In genomic region chr3:8656240-8656639, GRCh38 we compare ENCODE assay signal across 1 cellular context.
TF ChIP-seq lines count a peak whose summit lies in the region.

No MANE protein-coding gene starts in this region.

TF ChIP-seq in HepG2, 621 proteins besides CTCF, POLR2A, EP300 and RAD21 (continued from another document):
- TF ChIP-seq, protein P1, sequence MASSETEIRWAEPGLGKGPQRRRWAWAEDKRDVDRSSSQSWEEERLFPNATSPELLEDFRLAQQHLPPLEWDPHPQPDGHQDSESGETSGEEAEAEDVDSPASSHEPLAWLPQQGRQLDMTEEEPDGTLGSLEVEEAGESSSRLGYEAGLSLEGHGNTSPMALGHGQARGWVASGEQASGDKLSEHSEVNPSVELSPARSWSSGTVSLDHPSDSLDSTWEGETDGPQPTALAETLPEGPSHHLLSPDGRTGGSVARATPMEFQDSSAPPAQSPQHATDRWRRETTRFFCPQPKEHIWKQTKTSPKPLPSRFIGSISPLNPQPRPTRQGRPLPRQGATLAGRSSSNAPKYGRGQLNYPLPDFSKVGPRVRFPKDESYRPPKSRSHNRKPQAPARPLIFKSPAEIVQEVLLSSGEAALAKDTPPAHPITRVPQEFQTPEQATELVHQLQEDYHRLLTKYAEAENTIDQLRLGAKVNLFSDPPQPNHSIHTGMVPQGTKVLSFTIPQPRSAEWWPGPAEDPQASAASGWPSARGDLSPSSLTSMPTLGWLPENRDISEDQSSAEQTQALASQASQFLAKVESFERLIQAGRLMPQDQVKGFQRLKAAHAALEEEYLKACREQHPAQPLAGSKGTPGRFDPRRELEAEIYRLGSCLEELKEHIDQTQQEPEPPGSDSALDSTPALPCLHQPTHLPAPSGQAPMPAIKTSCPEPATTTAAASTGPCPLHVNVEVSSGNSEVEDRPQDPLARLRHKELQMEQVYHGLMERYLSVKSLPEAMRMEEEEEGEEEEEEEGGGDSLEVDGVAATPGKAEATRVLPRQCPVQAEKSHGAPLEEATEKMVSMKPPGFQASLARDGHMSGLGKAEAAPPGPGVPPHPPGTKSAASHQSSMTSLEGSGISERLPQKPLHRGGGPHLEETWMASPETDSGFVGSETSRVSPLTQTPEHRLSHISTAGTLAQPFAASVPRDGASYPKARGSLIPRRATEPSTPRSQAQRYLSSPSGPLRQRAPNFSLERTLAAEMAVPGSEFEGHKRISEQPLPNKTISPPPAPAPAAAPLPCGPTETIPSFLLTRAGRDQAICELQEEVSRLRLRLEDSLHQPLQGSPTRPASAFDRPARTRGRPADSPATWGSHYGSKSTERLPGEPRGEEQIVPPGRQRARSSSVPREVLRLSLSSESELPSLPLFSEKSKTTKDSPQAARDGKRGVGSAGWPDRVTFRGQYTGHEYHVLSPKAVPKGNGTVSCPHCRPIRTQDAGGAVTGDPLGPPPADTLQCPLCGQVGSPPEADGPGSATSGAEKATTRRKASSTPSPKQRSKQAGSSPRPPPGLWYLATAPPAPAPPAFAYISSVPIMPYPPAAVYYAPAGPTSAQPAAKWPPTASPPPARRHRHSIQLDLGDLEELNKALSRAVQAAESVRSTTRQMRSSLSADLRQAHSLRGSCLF (CRISPR knock-in tag; IDR thresholded peaks at IDR 0.05; ENCODE audit: borderline replicate concordance): no peak
- no peak for TF ChIP-seq ZBTB8A (CRISPR knock-in tag; IDR thresholded peaks at IDR 0.05; ENCODE audit: borderline replicate concordance, low read depth)
- no peak for TF ChIP-seq ZFP82 (CRISPR knock-in tag; IDR thresholded peaks at IDR 0.05; ENCODE audit: borderline replicate concordance)
- no peak for TF ChIP-seq ARNT2 (CRISPR knock-in tag; IDR thresholded peaks at IDR 0.05; ENCODE audit: low read depth)
- TF ChIP-seq GTF3A (CRISPR knock-in tag; conservative IDR thresholded peaks at IDR 0.05): no peak
- TF ChIP-seq ZNF136 (CRISPR knock-in tag; IDR thresholded peaks at IDR 0.05; ENCODE audit: low read depth): no peak
- TF ChIP-seq, protein P2, sequence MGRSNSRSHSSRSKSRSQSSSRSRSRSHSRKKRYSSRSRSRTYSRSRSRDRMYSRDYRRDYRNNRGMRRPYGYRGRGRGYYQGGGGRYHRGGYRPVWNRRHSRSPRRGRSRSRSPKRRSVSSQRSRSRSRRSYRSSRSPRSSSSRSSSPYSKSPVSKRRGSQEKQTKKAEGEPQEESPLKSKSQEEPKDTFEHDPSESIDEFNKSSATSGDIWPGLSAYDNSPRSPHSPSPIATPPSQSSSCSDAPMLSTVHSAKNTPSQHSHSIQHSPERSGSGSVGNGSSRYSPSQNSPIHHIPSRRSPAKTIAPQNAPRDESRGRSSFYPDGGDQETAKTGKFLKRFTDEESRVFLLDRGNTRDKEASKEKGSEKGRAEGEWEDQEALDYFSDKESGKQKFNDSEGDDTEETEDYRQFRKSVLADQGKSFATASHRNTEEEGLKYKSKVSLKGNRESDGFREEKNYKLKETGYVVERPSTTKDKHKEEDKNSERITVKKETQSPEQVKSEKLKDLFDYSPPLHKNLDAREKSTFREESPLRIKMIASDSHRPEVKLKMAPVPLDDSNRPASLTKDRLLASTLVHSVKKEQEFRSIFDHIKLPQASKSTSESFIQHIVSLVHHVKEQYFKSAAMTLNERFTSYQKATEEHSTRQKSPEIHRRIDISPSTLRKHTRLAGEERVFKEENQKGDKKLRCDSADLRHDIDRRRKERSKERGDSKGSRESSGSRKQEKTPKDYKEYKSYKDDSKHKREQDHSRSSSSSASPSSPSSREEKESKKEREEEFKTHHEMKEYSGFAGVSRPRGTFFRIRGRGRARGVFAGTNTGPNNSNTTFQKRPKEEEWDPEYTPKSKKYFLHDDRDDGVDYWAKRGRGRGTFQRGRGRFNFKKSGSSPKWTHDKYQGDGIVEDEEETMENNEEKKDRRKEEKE (IDR thresholded peaks at IDR 0.05): no peak
- TF ChIP-seq ZNF644 (CRISPR knock-in tag; IDR thresholded peaks at IDR 0.05; ENCODE audit: low read depth): no peak
- no peak for TF ChIP-seq U2AF2 (IDR thresholded peaks at IDR 0.05; ENCODE audit: low read depth, low read length)
- TF ChIP-seq HNRNPL (IDR thresholded peaks at IDR 0.05; ENCODE audit: low read depth, low read length): 0 out of 2 replicates have a peak, but pooled peaks have one; percentile 24
- TF ChIP-seq NCOA5 (CRISPR knock-in tag; IDR thresholded peaks at IDR 0.05): no peak
- TF ChIP-seq TMF1 (CRISPR knock-in tag; IDR thresholded peaks at IDR 0.05; ENCODE audit: low read depth): no peak
- TF ChIP-seq ZNF432 (CRISPR knock-in tag; IDR thresholded peaks at IDR 0.05; ENCODE audit: borderline replicate concordance): no peak
- no peak for TF ChIP-seq FOXA1 (IDR thresholded peaks at IDR 0.05)
- no peak for TF ChIP-seq FOXA1 (CRISPR knock-in tag; IDR thresholded peaks at IDR 0.05)
- TF ChIP-seq KDM2A (CRISPR knock-in tag; IDR thresholded peaks at IDR 0.05; ENCODE audit: borderline replicate concordance, low read depth): no peak
- TF ChIP-seq HOXD1 (CRISPR knock-in tag; IDR thresholded peaks at IDR 0.05): no peak
- TF ChIP-seq ZNF768 (CRISPR knock-in tag; IDR thresholded peaks at IDR 0.05): no peak
- 0 out of 2 replicates have a peak, but pooled peaks have one; percentile 5 for TF ChIP-seq ZNF607 (CRISPR knock-in tag; IDR thresholded peaks at IDR 0.05; ENCODE audit: borderline replicate concordance)
- no peak for TF ChIP-seq SNAPC2 (CRISPR knock-in tag; IDR thresholded peaks at IDR 0.05)
- TF ChIP-seq TEAD3 (CRISPR knock-in tag; optimal IDR thresholded peaks at IDR 0.05; ENCODE audit: borderline replicate concordance): peak; percentile 34
- TF ChIP-seq ZNF883 (CRISPR knock-in tag; IDR thresholded peaks at IDR 0.05; ENCODE audit: not compliant biosample characterization): no peak
- no peak for TF ChIP-seq SOX13 (IDR thresholded peaks at IDR 0.05)
- TF ChIP-seq SOX13 (CRISPR knock-in tag; conservative IDR thresholded peaks at IDR 0.05 in 1 of 2, IDR thresholded peaks at IDR 0.05 in 1 of 2): peak in 1 of 2 experiments; percentile 58; a peak in 2 of 4 replicates
- TF ChIP-seq TCF7 (IDR thresholded peaks at IDR 0.05; ENCODE audit: low read depth): 0 out of 2 replicates have a peak, but pooled peaks have one; percentile 11
- TF ChIP-seq, protein P3, sequence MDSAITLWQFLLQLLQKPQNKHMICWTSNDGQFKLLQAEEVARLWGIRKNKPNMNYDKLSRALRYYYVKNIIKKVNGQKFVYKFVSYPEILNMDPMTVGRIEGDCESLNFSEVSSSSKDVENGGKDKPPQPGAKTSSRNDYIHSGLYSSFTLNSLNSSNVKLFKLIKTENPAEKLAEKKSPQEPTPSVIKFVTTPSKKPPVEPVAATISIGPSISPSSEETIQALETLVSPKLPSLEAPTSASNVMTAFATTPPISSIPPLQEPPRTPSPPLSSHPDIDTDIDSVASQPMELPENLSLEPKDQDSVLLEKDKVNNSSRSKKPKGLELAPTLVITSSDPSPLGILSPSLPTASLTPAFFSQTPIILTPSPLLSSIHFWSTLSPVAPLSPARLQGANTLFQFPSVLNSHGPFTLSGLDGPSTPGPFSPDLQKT (CRISPR knock-in tag; IDR thresholded peaks at IDR 0.05; ENCODE audit: borderline replicate concordance): no peak
- no peak for TF ChIP-seq NR2C2 (CRISPR knock-in tag; IDR thresholded peaks at IDR 0.05; ENCODE audit: borderline replicate concordance)
- TF ChIP-seq ZNF263 (CRISPR knock-in tag; IDR thresholded peaks at IDR 0.05): no peak
- TF ChIP-seq ARNTL (CRISPR knock-in tag; IDR thresholded peaks at IDR 0.05): no peak
- TF ChIP-seq ZNF737 (CRISPR knock-in tag; IDR thresholded peaks at IDR 0.05; ENCODE audit: borderline replicate concordance): no peak
- no peak for TF ChIP-seq AKAP8 (CRISPR knock-in tag; IDR thresholded peaks at IDR 0.05)
- no peak for TF ChIP-seq ZNF563 (CRISPR knock-in tag; IDR thresholded peaks at IDR 0.05)
- TF ChIP-seq TBL1XR1 (IDR thresholded peaks at IDR 0.05; ENCODE audit: borderline replicate concordance, low read length, partially characterized antibody): no peak
- TF ChIP-seq MED13 (CRISPR knock-in tag; IDR thresholded peaks at IDR 0.05): no peak
- peak; percentile 60; the same call in 1 of the 2 replicates for TF ChIP-seq ZC3H4 (CRISPR knock-in tag; IDR thresholded peaks at IDR 0.05; ENCODE audit: borderline replicate concordance)
- TF ChIP-seq KLF16 (CRISPR knock-in tag; IDR thresholded peaks at IDR 0.05): no peak
- TF ChIP-seq ZNF530 (CRISPR knock-in tag; IDR thresholded peaks at IDR 0.05; ENCODE audit: low read depth): no peak
- TF ChIP-seq FOXJ3 (CRISPR knock-in tag; IDR thresholded peaks at IDR 0.05; ENCODE audit: borderline replicate concordance): no peak
- TF ChIP-seq BCL6 (CRISPR knock-in tag; IDR thresholded peaks at IDR 0.05): no peak
- no peak for TF ChIP-seq ZBTB7A (CRISPR knock-in tag; IDR thresholded peaks at IDR 0.05)
- TF ChIP-seq KDM1A (CRISPR knock-in tag; IDR thresholded peaks at IDR 0.05): no peak
- TF ChIP-seq ZSCAN29 (CRISPR knock-in tag; conservative IDR thresholded peaks at IDR 0.05): no peak
- TF ChIP-seq ZSCAN12 (CRISPR knock-in tag; IDR thresholded peaks at IDR 0.05): no peak
- TF ChIP-seq ZNF567 (CRISPR knock-in tag; IDR thresholded peaks at IDR 0.05; ENCODE audit: borderline replicate concordance): no peak
- no peak for TF ChIP-seq RFX3 (CRISPR knock-in tag; IDR thresholded peaks at IDR 0.05)
- no peak for TF ChIP-seq HMGA1 (CRISPR knock-in tag; conservative IDR thresholded peaks at IDR 0.05)
- TF ChIP-seq, protein P4, sequence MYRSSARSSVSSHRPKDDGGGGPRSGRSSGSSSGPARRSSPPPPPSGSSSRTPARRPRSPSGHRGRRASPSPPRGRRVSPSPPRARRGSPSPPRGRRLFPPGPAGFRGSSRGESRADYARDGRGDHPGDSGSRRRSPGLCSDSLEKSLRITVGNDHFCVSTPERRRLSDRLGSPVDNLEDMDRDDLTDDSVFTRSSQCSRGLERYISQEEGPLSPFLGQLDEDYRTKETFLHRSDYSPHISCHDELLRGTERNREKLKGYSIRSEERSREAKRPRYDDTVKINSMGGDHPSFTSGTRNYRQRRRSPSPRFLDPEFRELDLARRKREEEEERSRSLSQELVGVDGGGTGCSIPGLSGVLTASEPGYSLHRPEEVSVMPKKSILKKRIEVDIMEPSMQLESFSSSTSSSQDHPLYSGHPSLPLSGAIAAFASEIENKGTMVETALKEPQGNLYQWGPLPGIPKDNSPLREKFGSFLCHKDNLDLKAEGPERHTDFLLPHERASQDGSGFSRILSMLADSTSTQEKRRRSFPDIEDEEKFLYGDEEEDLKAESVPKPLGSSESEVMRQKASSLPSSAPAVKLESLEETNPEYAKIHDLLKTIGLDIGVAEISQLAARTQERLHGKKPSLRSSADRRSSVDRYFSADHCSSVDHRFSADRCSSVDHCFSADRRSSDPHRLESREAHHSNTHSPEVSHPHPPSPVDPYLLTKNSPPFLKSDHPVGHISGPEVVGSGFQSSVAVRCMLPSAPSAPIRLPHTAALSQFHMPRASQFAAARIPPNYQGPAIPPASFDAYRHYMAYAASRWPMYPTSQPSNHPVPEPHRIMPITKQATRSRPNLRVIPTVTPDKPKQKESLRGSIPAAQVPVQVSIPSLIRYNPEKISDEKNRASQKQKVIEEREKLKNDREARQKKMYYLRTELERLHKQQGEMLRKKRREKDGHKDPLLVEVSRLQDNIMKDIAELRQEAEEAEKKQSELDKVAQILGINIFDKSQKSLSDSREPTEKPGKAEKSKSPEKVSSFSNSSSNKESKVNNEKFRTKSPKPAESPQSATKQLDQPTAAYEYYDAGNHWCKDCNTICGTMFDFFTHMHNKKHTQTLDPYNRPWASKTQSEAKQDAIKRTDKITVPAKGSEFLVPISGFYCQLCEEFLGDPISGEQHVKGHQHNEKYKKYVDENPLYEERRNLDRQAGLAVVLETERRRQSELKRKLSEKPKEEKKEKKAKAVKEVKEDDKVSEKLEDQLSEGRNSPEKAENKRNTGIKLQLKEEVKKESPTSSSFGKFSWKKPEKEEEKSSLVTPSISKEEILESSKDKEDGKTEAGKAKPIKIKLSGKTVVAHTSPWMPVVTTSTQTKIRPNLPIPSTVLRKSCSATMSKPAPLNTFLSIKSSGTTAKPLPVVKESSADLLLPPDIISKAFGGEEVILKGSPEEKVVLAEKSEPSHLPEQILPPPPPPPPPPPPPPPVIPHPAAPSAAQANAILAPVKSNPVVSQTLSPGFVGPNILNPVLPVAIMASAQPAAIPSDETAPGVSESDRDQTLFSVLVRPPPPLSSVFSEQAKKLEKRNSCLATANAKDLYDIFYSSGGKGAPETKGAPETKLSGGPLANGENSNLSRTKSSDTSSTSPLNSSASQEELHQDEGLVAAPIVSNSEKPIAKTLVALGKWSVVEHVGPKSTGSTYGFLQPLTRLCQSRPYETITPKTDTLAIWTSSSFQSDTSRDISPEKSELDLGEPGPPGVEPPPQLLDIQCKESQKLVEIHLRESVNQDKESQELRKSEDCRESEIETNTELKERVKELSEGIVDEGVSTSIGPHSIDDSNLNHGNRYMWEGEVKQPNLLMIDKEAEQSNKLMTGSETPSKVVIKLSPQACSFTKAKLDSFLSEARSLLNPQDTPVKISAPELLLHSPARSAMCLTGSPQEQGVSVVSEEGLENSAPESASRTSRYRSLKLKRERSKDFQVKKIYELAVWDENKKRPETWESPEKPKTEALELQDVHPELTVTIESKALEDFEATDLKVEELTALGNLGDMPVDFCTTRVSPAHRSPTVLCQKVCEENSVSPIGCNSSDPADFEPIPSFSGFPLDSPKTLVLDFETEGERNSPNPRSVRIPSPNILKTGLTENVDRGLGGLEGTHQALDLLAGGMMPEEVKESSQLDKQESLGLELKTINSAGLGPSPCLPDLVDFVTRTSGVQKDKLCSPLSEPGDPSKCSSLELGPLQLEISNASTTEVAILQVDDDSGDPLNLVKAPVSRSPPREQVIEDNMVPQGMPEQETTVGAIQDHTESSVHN (CRISPR knock-in tag; IDR thresholded peaks at IDR 0.05): no peak
- 0 out of 2 replicates have a peak, but pooled peaks have one; percentile 16 for TF ChIP-seq ZBTB21 (CRISPR knock-in tag; IDR thresholded peaks at IDR 0.05)
